21 cellular contexts compared by ENCODE assay signal in genomic region chr4:83261307-83261706, GRCh38.
"Had no signal": no experiment of that assay in that cellular context is flagged by ENCODE, and none has a peak within 500 bp of the region (broad histone marks: within the 10 kb centered on the region; RNA-seq: fewer than 3 reads in every experiment).

No MANE protein-coding gene starts in this region.

- H3K27me3 Mint-ChIP-seq: effector memory CD8-positive, alpha-beta T cell; natural killer cell treated with Interleukin-12 subunit alpha and Interleukin-12 subunit beta and Interleukin-15 and Interleukin-18, amount 100 ng/mL, for 72 hours; stimulated activated naive B cell treated with anti-CD40 and anti-IgM and Interleukin-4, amounts not matched to agents 10 μg/mL and 1 μg/mL and 100 μg/mL, for 72 hours; stimulated activated naive CD8-positive, alpha-beta T cell treated with anti-CD3 and anti-CD28 coated beads, Interleukin-15, amount 100 ng/mL, for 72 hours had no signal

- H3K27me3 ChIP-seq: esophagus muscularis mucosa, right lobe of liver, spleen had no signal

- H3K27ac ChIP-seq: epithelial cell of prostate, esophagus muscularis mucosa, parathyroid adenoma, prostate gland, right lobe of liver, thoracic aorta had no signal

- H3K4me1 ChIP-seq: parathyroid adenoma, prostate gland, right lobe of liver had no signal

- H3K4me3 ChIP-seq: esophagus muscularis mucosa, lung, prostate gland, right lobe of liver, spleen, thoracic aorta had no signal

- DNase-seq: cortex of kidney; immature natural killer cell; left cardiac atrium; left ventricle myocardium superior; retina; right lobe of liver; spleen; stimulated activated CD4-positive, alpha-beta T cell treated with anti-CD3 and anti-CD28 coated beads, Interleukin-15, amount 100 ng/mL, for 24 hours; stimulated activated CD4-positive, alpha-beta T cell treated with anti-CD3 and anti-CD28 coated beads, Interleukin-1b, Interleukin-23, amount 100 ng/mL, for 48 hours; stimulated activated CD4-positive, alpha-beta T cell treated with anti-CD3 and anti-CD28 coated beads, Interleukin-4, amount 100 ng/mL, for 24 hours; stimulated activated naive B cell treated with anti-CD40 and anti-IgM and Interleukin-4, amounts not matched to agents 10 μg/mL and 1 μg/mL and 100 μg/mL, for 72 hours; stimulated activated naive CD8-positive, alpha-beta T cell treated with anti-CD3 and anti-CD28 coated beads, Interleukin-15, amount 100 ng/mL, for 72 hours; trophoblast cell had no signal

- H3K4me1 Mint-ChIP-seq: stimulated activated naive CD8-positive, alpha-beta T cell treated with anti-CD3 and anti-CD28 coated beads, Interleukin-15, amount 100 ng/mL, for 72 hours had no signal

- H3K36me3 ChIP-seq: prostate gland, right lobe of liver, thoracic aorta had no signal

- H3K9me3 ChIP-seq: esophagus muscularis mucosa, prostate gland, right lobe of liver, spleen, thoracic aorta had no signal

- H3K9me3 Mint-ChIP-seq: effector memory CD8-positive, alpha-beta T cell; immature natural killer cell; natural killer cell treated with Interleukin-12 subunit alpha and Interleukin-12 subunit beta and Interleukin-15 and Interleukin-18, amount 100 ng/mL, for 72 hours; stimulated activated naive B cell treated with anti-CD40 and anti-IgM and Interleukin-4, amounts not matched to agents 10 μg/mL and 1 μg/mL and 100 μg/mL, for 72 hours; stimulated activated naive CD8-positive, alpha-beta T cell treated with anti-CD3 and anti-CD28 coated beads, Interleukin-15, amount 100 ng/mL, for 72 hours had no signal

- H3K27ac Mint-ChIP-seq: effector memory CD8-positive, alpha-beta T cell; stimulated activated naive B cell treated with anti-CD40 and anti-IgM and Interleukin-4, amounts not matched to agents 10 μg/mL and 1 μg/mL and 100 μg/mL, for 72 hours; stimulated activated naive CD8-positive, alpha-beta T cell treated with anti-CD3 and anti-CD28 coated beads, Interleukin-15, amount 100 ng/mL, for 72 hours had no signal

- H3K4me3 Mint-ChIP-seq: effector memory CD8-positive, alpha-beta T cell; natural killer cell treated with Interleukin-12 subunit alpha and Interleukin-12 subunit beta and Interleukin-15 and Interleukin-18, amount 100 ng/mL, for 72 hours; stimulated activated naive B cell treated with anti-CD40 and anti-IgM and Interleukin-4, amounts not matched to agents 10 μg/mL and 1 μg/mL and 100 μg/mL, for 72 hours; stimulated activated naive CD8-positive, alpha-beta T cell treated with anti-CD3 and anti-CD28 coated beads, Interleukin-15, amount 100 ng/mL, for 72 hours had no signal
